8 cellular contexts compared by ENCODE assay signal in genomic region chr17:36482611-36483504, GRCh38. TPM values are rescaled to one million over a fixed set of nuclear protein-coding genes. Genes with fewer than 3 reads are reported as not detected.
DNase-seq lines count a peak whose midpoint lies in the region; ATAC-seq and TF ChIP-seq lines count a peak whose summit lies in the region.

No MANE protein-coding gene starts in this region.

- CTCF ChIA-PET in HEK293T (lab: Yijun Ruan, JAX): interaction anchor here (0.5 to 1.7 kb wide), 13 partner anchors 9 to 514 kb away, joined by 3 to 12 read pairs (median 3); no protein-coding TSS in a partner anchor

- no peaks in the 10 kb centered on the region for H3K9me3 Mint-ChIP-seq in activated CD4-positive, alpha-beta T cell treated with anti-CD3 and anti-CD28 coated beads, Interleukin-2, amount 10 ng/mL, durations not matched to agents 24 days and 14 days

- H3K27ac Mint-ChIP-seq in activated CD4-positive, alpha-beta T cell treated with anti-CD3 and anti-CD28 coated beads, Interleukin-2, amount 10 ng/mL, durations not matched to agents 24 days and 14 days: peak overlapping the region; percentile 35

- H3K4me3 ChIP-seq in coronary artery: peak overlapping the region; percentile 70

- TF ChIP-seq CTCF in coronary artery (IDR thresholded peaks at IDR 0.05): peak; percentile 89

- DNase-seq in C1 segment of cervical spinal cord (lab: John Stamatoyannopoulos, UW) (peak in 13 of 14 donors; percentile 29 to 89 (median 73)), HEK293T (ENCODE audit: extremely low spot score) (peak; percentile 81), NCI-H345 (lab: John Stamatoyannopoulos, UW) (peak; percentile 81), coronary artery (ENCODE audit: low spot score) (peak; percentile 88), left colon (peak; percentile 66 to 86)
- DNase-seq in activated CD4-positive, alpha-beta T cell treated with anti-CD3 and anti-CD28 coated beads, Interleukin-2, amount 10 ng/mL, durations not matched to agents 24 days and 14 days: peak; percentile 96
- peak; percentile 89 for DNase-seq in stimulated activated CD4-positive, alpha-beta T cell treated with anti-CD3 and anti-CD28 coated beads, Interleukin-15, amount 100 ng/mL, for 24 hours

- peak overlapping the region; percentile 66 for H3K4me3 Mint-ChIP-seq in activated CD4-positive, alpha-beta T cell treated with anti-CD3 and anti-CD28 coated beads, Interleukin-2, amount 10 ng/mL, durations not matched to agents 24 days and 14 days

- POLR2A ChIA-PET in HEK293T (lab: Yijun Ruan, JAX): interaction anchor here (1.6 kb wide), 1 partner anchor 53 kb away, joined by 5 read pairs; no protein-coding TSS in a partner anchor

- intact Hi-C loops in activated CD4-positive, alpha-beta T cell treated with anti-CD3 and anti-CD28 coated beads, Interleukin-2, amount 10 ng/mL, durations not matched to agents 24 days and 14 days (cut with micrococcal nuclease): loop anchor here (1.0 to 5.0 kb wide), 2 partner anchors 19 to 506 kb away; no protein-coding TSS in a partner anchor
- intact Hi-C loops in left colon (cut with DNase I, micrococcal nuclease): loop anchor here in 1 of 2 donors (10.0 kb wide), 1 partner anchor 518 kb away; no protein-coding TSS in a partner anchor

- peaks cover 6% of the 10 kb centered on the region for H3K36me3 Mint-ChIP-seq in activated CD4-positive, alpha-beta T cell treated with anti-CD3 and anti-CD28 coated beads, Interleukin-2, amount 10 ng/mL, durations not matched to agents 24 days and 14 days (ENCODE audit: low read depth)

- peaks cover 27% of the 10 kb centered on the region for H3K4me1 Mint-ChIP-seq in activated CD4-positive, alpha-beta T cell treated with anti-CD3 and anti-CD28 coated beads, Interleukin-2, amount 10 ng/mL, durations not matched to agents 24 days and 14 days

- ATAC-seq in left colon: peak; percentile 80
- no peak for ATAC-seq in HG03565 (IDR thresholded peaks at IDR 0.05; ENCODE audit: unreplicated experiment)

- no peak overlapping the region for H3K27ac ChIP-seq in coronary artery

- H3K27me3 Mint-ChIP-seq in activated CD4-positive, alpha-beta T cell treated with anti-CD3 and anti-CD28 coated beads, Interleukin-2, amount 10 ng/mL, durations not matched to agents 24 days and 14 days: peaks cover 25% of the 10 kb centered on the region

TF ChIP-seq in HEK293T, 16 proteins besides CTCF, POLR2A, EP300 and RAD21:
- TF ChIP-seq SUZ12 (IDR thresholded peaks at IDR 0.05): no peak
- peak; percentile 98 for TF ChIP-seq L3MBTL2 (conservative IDR thresholded peaks at IDR 0.05)
- TF ChIP-seq TARDBP (IDR thresholded peaks at IDR 0.05): no peak
- no peak for TF ChIP-seq FOXK2 (IDR thresholded peaks at IDR 0.05)
- TF ChIP-seq SP1 (IDR thresholded peaks at IDR 0.05): no peak
- TF ChIP-seq, protein P1, sequence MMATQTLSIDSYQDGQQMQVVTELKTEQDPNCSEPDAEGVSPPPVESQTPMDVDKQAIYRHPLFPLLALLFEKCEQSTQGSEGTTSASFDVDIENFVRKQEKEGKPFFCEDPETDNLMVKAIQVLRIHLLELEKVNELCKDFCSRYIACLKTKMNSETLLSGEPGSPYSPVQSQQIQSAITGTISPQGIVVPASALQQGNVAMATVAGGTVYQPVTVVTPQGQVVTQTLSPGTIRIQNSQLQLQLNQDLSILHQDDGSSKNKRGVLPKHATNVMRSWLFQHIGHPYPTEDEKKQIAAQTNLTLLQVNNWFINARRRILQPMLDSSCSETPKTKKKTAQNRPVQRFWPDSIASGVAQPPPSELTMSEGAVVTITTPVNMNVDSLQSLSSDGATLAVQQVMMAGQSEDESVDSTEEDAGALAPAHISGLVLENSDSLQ (IDR thresholded peaks at IDR 0.05): no peak

RNA-seq across cellular contexts. Expression of gene ZNHIT3, which starts 3.6 kb away (rescaled TPM):
- total RNA-seq in activated CD4-positive, alpha-beta T cell treated with anti-CD3 and anti-CD28 coated beads, Interleukin-2, amount 10 ng/mL, durations not matched to agents 24 days and 14 days: 47.3 and 48.5 TPM in 2 replicates
- 10 to 100 TPM; 23.8 to 25.7 TPM for total RNA-seq in left colon

RNA-seq across cellular contexts. Expression of gene MYO19, which starts 51.8 kb away (rescaled TPM):
- 167 and 172 TPM in 2 replicates for total RNA-seq in activated CD4-positive, alpha-beta T cell treated with anti-CD3 and anti-CD28 coated beads, Interleukin-2, amount 10 ng/mL, durations not matched to agents 24 days and 14 days
- 10 to 100 TPM; 68.4 to 99.3 TPM for total RNA-seq in left colon

RNA-seq across cellular contexts. Expression of gene PIGW, which starts 51.9 kb away (rescaled TPM):
- total RNA-seq in activated CD4-positive, alpha-beta T cell treated with anti-CD3 and anti-CD28 coated beads, Interleukin-2, amount 10 ng/mL, durations not matched to agents 24 days and 14 days: 30.4 and 30.5 TPM in 2 replicates
- 1 to 10 TPM; 6.0 to 9.3 TPM for total RNA-seq in left colon
